In genomic region chr7:114405427-114405826, GRCh38 we compare ENCODE assay signal across 9 cellular contexts. TPM values are rescaled to one million over a fixed set of nuclear protein-coding genes. Genes with fewer than 3 reads are reported as not detected.
DNase-seq lines count a peak whose midpoint lies in the region; ATAC-seq and TF ChIP-seq lines count a peak whose summit lies in the region.
"Had no signal": no experiment of that assay in that cellular context is flagged by ENCODE, and none has a peak within 500 bp of the region (broad histone marks: within the 10 kb centered on the region; RNA-seq: fewer than 3 reads in every experiment).

No MANE protein-coding gene starts in this region.

- H3K4me1 ChIP-seq in thoracic aorta (ENCODE audit: control insufficient read depth in 1 of 2, low read depth in 2 of 2), result no peaks in the 10 kb centered on the region

- H3K36me3 Mint-ChIP-seq in activated naive CD4-positive, alpha-beta T cell treated with anti-CD3 and anti-CD28 coated beads, Interleukin-2, amount 10 ng/mL, durations not matched to agents 7 days and 5 days, result no peaks in the 10 kb centered on the region

- ATAC-seq in GM21576 (IDR thresholded peaks at IDR 0.05; ENCODE audit: unreplicated experiment) (peak; percentile 72), thoracic aorta (ENCODE audit: insufficient number of reproducible peaks, low FRiP score, low read depth) (no peak), omental fat pad (ENCODE audit: low FRiP score) (no peak)

- H3K27ac Mint-ChIP-seq in activated naive CD4-positive, alpha-beta T cell treated with anti-CD3 and anti-CD28 coated beads, Interleukin-2, amount 10 ng/mL, durations not matched to agents 7 days and 5 days, result no peak overlapping the region

- DNase-seq in DMS53 (lab: John Stamatoyannopoulos, UW) (peak; percentile 71), NCI-H1417 (lab: John Stamatoyannopoulos, UW) (peak in 2 of 3 experiments; percentile 9 to 72), cardiac fibroblast (ENCODE audit: low read depth in 2 of 2) (peak in 1 of 2 donors; percentile 13), thoracic aorta (ENCODE audit: low spot score) (no peak), HPDE6-E6E7 (ENCODE audit: extremely low spot score) (no peak), omental fat pad (ENCODE audit: low spot score) (no peak)
- no peak for DNase-seq in activated naive CD4-positive, alpha-beta T cell treated with anti-CD3 and anti-CD28 coated beads, Interleukin-2, amount 10 ng/mL, durations not matched to agents 7 days and 5 days
- DNase-seq: heart left ventricle had no signal

- no peak overlapping the region for H3K4me3 Mint-ChIP-seq in activated naive CD4-positive, alpha-beta T cell treated with anti-CD3 and anti-CD28 coated beads, Interleukin-2, amount 10 ng/mL, durations not matched to agents 7 days and 5 days

- peak; percentile 13 for TF ChIP-seq CTCF in cardiac fibroblast (IDR thresholded peaks at IDR 0.05; ENCODE audit: low read depth, low read length)
- peak; percentile 36 for TF ChIP-seq CTCF in thoracic aorta (IDR thresholded peaks at IDR 0.05)
- no peak for TF ChIP-seq CTCF in omental fat pad (IDR thresholded peaks at IDR 0.05)

- H3K9me3 Mint-ChIP-seq in activated naive CD4-positive, alpha-beta T cell treated with anti-CD3 and anti-CD28 coated beads, Interleukin-2, amount 10 ng/mL, durations not matched to agents 7 days and 5 days, result no peaks in the 10 kb centered on the region

- no peaks in the 10 kb centered on the region for H3K27me3 ChIP-seq in thoracic aorta (replicated peaks; ENCODE audit: insufficient read depth)
- H3K27me3 ChIP-seq: heart left ventricle had no signal

- H3K36me3 ChIP-seq in thoracic aorta, result no peaks in the 10 kb centered on the region
- H3K36me3 ChIP-seq: heart left ventricle had no signal

- no peak overlapping the region for H3K27ac ChIP-seq in thoracic aorta
- H3K27ac ChIP-seq: heart left ventricle had no signal

- no peak overlapping the region for H3K4me3 ChIP-seq in cardiac fibroblast (replicated peaks in 1 of 2; ENCODE audit: low read depth in 2 of 2, low read length in 2 of 2)
- no peak overlapping the region for H3K4me3 ChIP-seq in thoracic aorta
- H3K4me3 ChIP-seq: heart left ventricle had no signal

- no peaks in the 10 kb centered on the region for H3K27me3 Mint-ChIP-seq in activated naive CD4-positive, alpha-beta T cell treated with anti-CD3 and anti-CD28 coated beads, Interleukin-2, amount 10 ng/mL, durations not matched to agents 7 days and 5 days

- CTCF ChIA-PET in activated naive CD4-positive, alpha-beta T cell treated with anti-CD3 and anti-CD28 coated beads, Interleukin-2, amount 10 ng/mL, durations not matched to agents 7 days and 5 days (lab: Charles Lee), result no interaction called here

- H3K9me3 ChIP-seq in thoracic aorta, result no peaks in the 10 kb centered on the region
- H3K9me3 ChIP-seq: heart left ventricle had no signal

- H3K4me1 Mint-ChIP-seq in activated naive CD4-positive, alpha-beta T cell treated with anti-CD3 and anti-CD28 coated beads, Interleukin-2, amount 10 ng/mL, durations not matched to agents 7 days and 5 days, result no peaks in the 10 kb centered on the region

RNA-seq across cellular contexts. Expression of gene FOXP2, which starts 9.2 kb away (rescaled TPM):
- total RNA-seq in thoracic aorta (10 to 100 TPM; 16.7 to 17.6 TPM), omental fat pad (10 to 100 TPM in 2 of 4 donors, 1 to 10 TPM in 2; 5.0 to 16.7 (median 11.3) TPM)

Comparison
In these comparisons a context has a peak if more than half of its experiments do, and no peak if none do; other contexts are left out.
1. DNase-seq: peak in DMS53 (single experiment) and NCI-H1417 (2 of 3); none in thoracic aorta (single experiment), HPDE6-E6E7 (single experiment), omental fat pad (single experiment) and activated naive CD4-positive, alpha-beta T cell treated with anti-CD3 and anti-CD28 coated beads, Interleukin-2, amount 10 ng/mL, durations not matched to agents 7 days and 5 days (single experiment).
2. CTCF ChIP-seq: peak in cardiac fibroblast (single experiment) and thoracic aorta (single experiment); none in omental fat pad (0 of 3).